Comparison of ENCODE assay signal across 24 cellular contexts in the genomic region with DNA sequence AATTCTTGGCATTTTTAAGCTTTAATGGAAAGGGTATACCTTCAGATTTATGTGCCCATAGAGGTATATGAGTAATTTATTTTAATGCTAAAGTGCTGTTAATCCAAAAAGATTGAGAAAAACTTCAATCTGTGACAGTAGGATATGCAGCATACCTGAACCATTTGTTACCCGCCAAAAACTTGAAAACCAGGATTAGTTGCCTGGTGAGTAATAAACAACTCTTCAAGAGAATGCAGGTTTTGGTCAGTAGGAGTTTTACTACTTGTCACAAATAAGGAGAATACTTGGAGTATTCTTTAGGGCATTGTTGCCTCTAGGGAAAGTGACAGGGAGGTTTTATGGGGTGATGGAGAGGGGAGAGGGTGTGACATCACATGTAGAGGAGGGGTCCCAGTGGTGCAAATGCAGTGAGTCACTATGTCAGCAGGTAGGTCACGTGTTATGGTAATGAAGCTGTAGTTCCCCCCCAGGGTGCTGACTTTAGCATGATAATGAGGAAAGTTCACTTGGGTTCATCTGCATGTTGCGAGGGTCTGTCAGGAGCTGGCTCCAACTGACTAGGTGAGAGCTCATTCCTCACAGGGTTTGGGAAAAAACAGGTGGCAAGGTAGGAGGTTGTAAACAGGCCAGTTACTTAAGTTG. TPM values are rescaled to one million over a fixed set of nuclear protein-coding genes. Genes with fewer than 3 reads are reported as not detected.
DNase-seq lines count a peak whose midpoint lies in the region; ATAC-seq, FAIRE-seq and TF ChIP-seq lines count a peak whose summit lies in the region.
"Had no signal": no experiment of that assay in that cellular context is flagged by ENCODE, and none has a peak within 500 bp of the region (broad histone marks: within the 10 kb centered on the region; RNA-seq: fewer than 3 reads in every experiment).

No MANE protein-coding gene starts in this region.

- POLR2A ChIA-PET in HepG2 (lab: Yijun Ruan, JAX) (no interaction called here), PC-9 (lab: Charles Lee; ENCODE audit: unreplicated experiment) (no interaction called here)

- no peak for FAIRE-seq in HepG2 (lab: Jason Lieb, UNC)
- FAIRE-seq: HTR-8/SVneo, kidney had no signal

- H3K79me2 ChIP-seq in HepG2 (ENCODE audit: insufficient read depth, low read length): peaks cover 90% of the 10 kb centered on the region
- peaks cover 98% of the 10 kb centered on the region for H3K79me2 ChIP-seq in PC-9 (ENCODE audit: low read depth)

- ATAC-seq in HepG2 (no peak), right lobe of liver (no peak), GM21737 (IDR thresholded peaks at IDR 0.05; ENCODE audit: unreplicated experiment) (no peak), GM19455 (IDR thresholded peaks at IDR 0.05; ENCODE audit: unreplicated experiment) (no peak)
- ATAC-seq: activated naive CD4-positive, alpha-beta T cell treated with anti-CD3 and anti-CD28 coated beads, Interleukin-2, amount 50 U/mL, for 72 hours; stimulated activated naive CD8-positive, alpha-beta T cell treated with anti-CD3 and anti-CD28 coated beads, Interleukin-15, Interleukin-2, amounts not matched to agents 100 U/mL and 50 U/mL, for 24 hours; upper lobe of right lung had no signal

- TF ChIP-seq POLR2A in HepG2 (IDR thresholded peaks at IDR 0.05; ENCODE audit: insufficient read depth in 1 of 2, low read depth in 2 of 2, low read length in 2 of 2): no peak
- no peak for TF ChIP-seq POLR2A in right lobe of liver (IDR thresholded peaks at IDR 0.05)

- 0 out of 2 replicates have a peak, but pooled peaks cover 4% of the 10 kb centered on the region for H4K20me1 ChIP-seq in HepG2 (ENCODE audit: insufficient read depth, low read length)
- peaks cover 4% of the 10 kb centered on the region; the same call in 1 of the 2 replicates for H4K20me1 ChIP-seq in PC-9 (ENCODE audit: insufficient read depth)

- CTCF ChIA-PET in HepG2 (lab: Yijun Ruan, JAX; ENCODE audit: low intra/inter-chr PET ratio, low total read pairs): no interaction called here
- CTCF ChIA-PET in PC-9 (lab: Charles Lee): no interaction called here

- H3K9me3 ChIP-seq in HepG2 (ENCODE audit: low read length) (peaks cover 5% of the 10 kb centered on the region; the same call in 1 of the 2 replicates), right lobe of liver (no peaks in the 10 kb centered on the region), PC-9 (ENCODE audit: insufficient read depth, low read depth) (no peaks in the 10 kb centered on the region)
- H3K9me3 ChIP-seq: esophagus squamous epithelium, neutrophil, upper lobe of right lung had no signal

- intact Hi-C loops in HepG2 (cut with micrococcal nuclease; ENCODE audit: unreplicated experiment) (no loop called here), right lobe of liver (cut with DNase I) (no loop called here), PC-9 (cut with micrococcal nuclease; ENCODE audit: unreplicated experiment) (no loop called here)

- H3K4me2 ChIP-seq in HepG2 (ENCODE audit: low read depth, low read length): no peak overlapping the region
- H3K4me2 ChIP-seq in PC-9: no peak overlapping the region

- peaks cover 61% of the 10 kb centered on the region for H3K4me1 ChIP-seq in HepG2 (ENCODE audit: insufficient read depth, low read length)
- H3K4me1 ChIP-seq in right lobe of liver: peaks cover 0 to 43% (median 15%) of the 10 kb centered on the region in 4 donors
- H3K4me1 ChIP-seq in PC-9 (replicated peaks; ENCODE audit: insufficient read depth): peaks cover 11% of the 10 kb centered on the region; the same call in 1 of the 2 replicates

- H3K9ac ChIP-seq in HepG2 (ENCODE audit: insufficient read depth, low read depth, low read length): no peak overlapping the region

- no peak for TF ChIP-seq CTCF in HepG2 (CRISPR knock-in tag; IDR thresholded peaks at IDR 0.05)
- TF ChIP-seq CTCF in right lobe of liver (IDR thresholded peaks at IDR 0.05): no peak
- TF ChIP-seq CTCF in PC-9 (conservative IDR thresholded peaks at IDR 0.05): no peak

- 99% methylated on average over 3 of the region's 3 CpGs for WGBS in HepG2 (ENCODE audit: low lambda C conversion rate)
- WGBS in right lobe of liver (ENCODE audit: insufficient coverage, low coverage, low lambda C conversion rate, missing lambda C conversion rate): 68% methylated on average over 3 of the region's 3 CpGs

- DNase-seq in HepG2 (ENCODE audit: low spot score) (no peak), right lobe of liver (no peak), astrocyte of the hippocampus (ENCODE audit: low read depth, low spot score) (peak; percentile 25), iPS-NIHi11 (ENCODE audit: low spot score) (peak; percentile 76), NCI-H526 (lab: John Stamatoyannopoulos, UW) (no peak), PC-9 (no peak)
- DNase-seq: activated CD4-positive, alpha-beta T cell treated with anti-CD3 and anti-CD28 coated beads, Interleukin-2, amount 10 ng/mL, durations not matched to agents 7 days and 5 days; activated T-cell treated with anti-CD3 and anti-CD28 coated beads, Interleukin-2, amount 50 U/mL, for 1 hour; brain microvascular endothelial cell; dermis blood vessel endothelial cell; esophagus squamous epithelium; glutamatergic neuron; kidney; NCI-H1930; NCI-H510A; retina; stimulated activated CD4-positive, alpha-beta T cell treated with anti-CD3 and anti-CD28 coated beads, Interleukin-15, amount 100 ng/mL, for 24 hours; stimulated activated naive CD8-positive, alpha-beta T cell treated with anti-CD3 and anti-CD28 coated beads, Interleukin-15, Interleukin-2, amounts not matched to agents 100 U/mL and 50 U/mL, for 24 hours; upper lobe of right lung had no signal

- TF ChIP-seq EP300 in HepG2 (IDR thresholded peaks at IDR 0.05; ENCODE audit: low read depth in 2 of 2, low read length in 2 of 2) (no peak), HepG2 (CRISPR knock-in tag; IDR thresholded peaks at IDR 0.05; ENCODE audit: borderline replicate concordance) (no peak)

- no peaks in the 10 kb centered on the region for H3K27me3 ChIP-seq in HepG2 (ENCODE audit: control insufficient read depth in 1 of 2, insufficient read depth in 2 of 2, low read length in 2 of 2)
- H3K27me3 ChIP-seq in right lobe of liver: no peaks in the 10 kb centered on the region
- H3K27me3 ChIP-seq in PC-9 (ENCODE audit: insufficient read depth, low read depth): no peaks in the 10 kb centered on the region
- H3K27me3 ChIP-seq: brain microvascular endothelial cell, esophagus squamous epithelium, neutrophil, upper lobe of right lung had no signal

- no peaks in the 10 kb centered on the region for H3F3A ChIP-seq in PC-9 (ENCODE audit: insufficient read depth, low read depth)

- BruUV-seq in HepG2 (replicated peaks; lab: Mats Ljungman, UMichigan) (no TSS peak), PC-9 (replicated peaks; lab: Mats Ljungman, UMichigan) (no TSS peak)

- TF ChIP-seq RAD21 in HepG2 (CRISPR knock-in tag; IDR thresholded peaks at IDR 0.05): no peak

- H2AFZ ChIP-seq in HepG2 (ENCODE audit: low read length): no peak overlapping the region
- no peak overlapping the region for H2AFZ ChIP-seq in PC-9

- H3K27ac ChIP-seq in HepG2 (ENCODE audit: extremely low read length, insufficient read depth, low read length): no peak overlapping the region
- H3K27ac ChIP-seq in right lobe of liver: no peak overlapping the region
- H3K27ac ChIP-seq in PC-9: no peak overlapping the region
- H3K27ac ChIP-seq: brain microvascular endothelial cell, esophagus squamous epithelium, neutrophil, upper lobe of right lung had no signal

- in situ Hi-C loops in HepG2 (cut with HindIII; ENCODE audit: extremely low pct_ligation_motif_present, low pct_unique_long_range_greater_than_20kb): no loop called here

- H3K9me2 ChIP-seq in PC-9 (ENCODE audit: insufficient read depth): no peaks in the 10 kb centered on the region

- H3K36me3 ChIP-seq in HepG2 (replicated peaks in 1 of 2; ENCODE audit: control insufficient read depth in 1 of 2, insufficient read depth in 2 of 2, low read length in 2 of 2) (no peaks in the 10 kb centered on the region), right lobe of liver (no peaks in the 10 kb centered on the region), PC-9 (ENCODE audit: low read depth) (0 out of 2 replicates have a peak, but pooled peaks cover 3% of the 10 kb centered on the region)
- H3K36me3 ChIP-seq: brain microvascular endothelial cell, esophagus squamous epithelium, neutrophil, upper lobe of right lung had no signal

- H3K4me3 ChIP-seq in HepG2 (replicated peaks in 1 of 3; ENCODE audit: insufficient read depth in 1 of 3, low read depth in 2 of 3, low read length in 3 of 3) (no peak overlapping the region), right lobe of liver (no peak overlapping the region), PC-9 (no peak overlapping the region)
- H3K4me3 ChIP-seq: esophagus squamous epithelium, upper lobe of right lung had no signal

TF ChIP-seq in HepG2, 621 proteins besides CTCF, POLR2A, EP300 and RAD21 (continues in another document):
- TF ChIP-seq KLF11 (CRISPR knock-in tag; IDR thresholded peaks at IDR 0.05) (no peak), ZNF138 (CRISPR knock-in tag; IDR thresholded peaks at IDR 0.05; ENCODE audit: low read depth) (no peak), THAP11 (CRISPR knock-in tag; IDR thresholded peaks at IDR 0.05) (no peak), FOSL2 (CRISPR knock-in tag; IDR thresholded peaks at IDR 0.05) (0 out of 2 replicates have a peak, but pooled peaks have one; percentile 28)

RNA-seq across cellular contexts. Expression of gene USP25, which starts 23.1 kb away (rescaled TPM):
- total RNA-seq in HepG2 (2016; rRNA removed; fragmentation: Illumina TruSeq; extraction: Trizol) (26.3 and 34.5 TPM in 2 replicates), right lobe of liver (10 to 100 TPM; 14.7 to 22.7 (median 18.7) TPM), PC-9 (2021) (26.0 and 30.9 TPM in 2 replicates)
- 13.2 and 14.9 TPM in 2 replicates for total RNA-seq in HepG2 (2016; cell fraction: cytosol; rRNA removed; fragmentation: Illumina TruSeq; extraction: Trizol; ENCODE audit: low read depth)
- 26.0 and 33.3 TPM in 2 replicates for total RNA-seq in HepG2 (2016; cell fraction: insoluble cytoplasmic fraction; rRNA removed; fragmentation: Illumina TruSeq; extraction: Trizol)
- 22.1 and 27.5 TPM in 2 replicates for total RNA-seq in HepG2 (2016; cell fraction: membrane; rRNA removed; fragmentation: Illumina TruSeq; extraction: Trizol)
- 43.3 and 47.3 TPM in 2 replicates for total RNA-seq in HepG2 (2016; cell fraction: nucleus; rRNA removed; fragmentation: Illumina TruSeq; extraction: Trizol)
- polyA plus RNA-seq in HepG2 (2011; rRNA removed): 9.5 and 12.4 TPM in 2 replicates
- 4.4 and 7.8 TPM in 2 replicates for polyA plus RNA-seq in HepG2 (2011; cell fraction: cytosol; rRNA removed)
- polyA plus RNA-seq in HepG2 (2011; cell fraction: nucleus; rRNA removed): 6.4 and 8.8 TPM in 2 replicates
- 18.5 and 21.8 TPM in 2 replicates for polyA plus RNA-seq in HepG2 (2012)
- polyA plus RNA-seq in HepG2 (2016; cell fraction: cytosol; fragmentation: Illumina TruSeq; extraction: Trizol; ENCODE audit: low read depth): 2.3 and 2.6 TPM in 2 replicates
- 22.3 and 24.0 TPM in 2 replicates for polyA plus RNA-seq in HepG2 (2016; cell fraction: insoluble cytoplasmic fraction; fragmentation: Illumina TruSeq; extraction: Trizol; ENCODE audit: low read depth)
- 6.8 and 8.8 TPM in 2 replicates for polyA plus RNA-seq in HepG2 (2016; cell fraction: membrane; fragmentation: Illumina TruSeq; extraction: Trizol; ENCODE audit: low read depth)
- polyA plus RNA-seq in HepG2 (2016; cell fraction: nucleus; fragmentation: Illumina TruSeq; extraction: Trizol; ENCODE audit: insufficient read depth, low read depth): 15.4 and 17.1 TPM in 2 replicates
- polyA minus RNA-seq in HepG2 (2011; rRNA and poly(A)+ RNA removed; ENCODE audit: low replicate concordance): 17.2 and 27.7 TPM in 2 replicates
- polyA minus RNA-seq in HepG2 (2011; cell fraction: cytosol; rRNA and poly(A)+ RNA removed): 15.7 and 25.4 TPM in 2 replicates
- 121 and 136 TPM in 2 replicates for polyA minus RNA-seq in HepG2 (2011; cell fraction: nucleus; rRNA and poly(A)+ RNA removed)

Comparison
In these comparisons a context has a peak if more than half of its experiments do, and no peak if none do; other contexts are left out.
1. DNase-seq: peak in astrocyte of the hippocampus (single experiment) and iPS-NIHi11 (single experiment); none in HepG2 (single experiment), right lobe of liver (0 of 3), NCI-H526 (0 of 2) and PC-9 (0 of 2).